Comparison of ENCODE assay signal across 8 cellular contexts in the genomic region with DNA sequence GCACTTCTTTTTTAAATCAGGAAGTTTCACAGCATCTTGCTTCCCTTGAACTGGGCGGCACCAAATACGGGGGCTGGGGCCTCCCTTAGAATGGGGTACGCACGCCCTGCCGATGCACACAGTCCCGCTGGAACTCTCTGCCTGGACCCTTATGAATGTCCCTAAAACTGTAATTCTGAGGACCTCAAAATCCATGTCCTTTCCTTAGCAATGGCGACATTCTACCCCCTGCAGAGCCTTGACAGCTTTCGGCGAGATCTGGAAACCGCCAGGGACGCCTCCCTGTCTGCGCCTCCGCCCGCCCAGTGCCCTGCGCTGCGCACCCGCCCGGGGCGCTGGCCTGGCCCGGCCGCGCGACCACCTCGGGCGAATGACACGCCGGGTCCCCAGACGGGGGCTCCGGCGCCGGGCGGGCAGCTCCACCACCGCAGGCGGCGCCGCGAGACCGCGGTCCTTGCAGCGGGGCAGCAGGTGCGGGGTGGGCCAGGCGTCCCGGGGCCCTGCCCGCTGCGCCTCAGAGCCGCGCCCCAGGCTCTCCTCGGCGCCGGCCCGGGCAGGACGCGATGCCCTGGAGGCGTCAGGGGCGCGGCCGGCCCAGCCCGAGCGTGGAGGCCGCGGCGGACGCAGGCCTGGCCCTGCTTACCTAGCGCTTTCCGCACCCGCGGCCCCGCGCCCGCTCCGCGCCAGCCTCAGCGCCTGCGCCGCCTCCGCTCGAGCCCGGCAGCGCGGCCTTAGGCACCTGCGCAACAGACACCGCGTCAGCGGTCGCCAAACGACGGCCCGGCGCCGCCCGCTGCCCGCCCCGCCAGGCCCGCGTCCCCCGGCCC. TPM values are rescaled to one million over a fixed set of nuclear protein-coding genes. Genes with fewer than 3 reads are reported as not detected.
DNase-seq lines count a peak whose midpoint lies in the region.

No MANE protein-coding gene starts in this region.

- H3K27ac ChIP-seq in effector memory CD4-positive, alpha-beta T cell (ENCODE audit: insufficient read depth, low read length, poor library complexity, severe bottlenecking): peak overlapping the region; percentile 77

- peak overlapping the region; percentile 56 for H3K4me3 ChIP-seq in effector memory CD4-positive, alpha-beta T cell (ENCODE audit: insufficient read depth, low read depth, low read length, poor library complexity, severe bottlenecking)
- peak overlapping the region; percentile 71 for H3K4me3 ChIP-seq in mononuclear cell (ENCODE audit: low read length)

- H3K9me3 ChIP-seq in effector memory CD4-positive, alpha-beta T cell (ENCODE audit: control insufficient read depth, low read length): no peaks in the 10 kb centered on the region
- no peaks in the 10 kb centered on the region for H3K9me3 ChIP-seq in mononuclear cell (ENCODE audit: low read depth, low read length)

- no peaks in the 10 kb centered on the region for H3K27me3 ChIP-seq in effector memory CD4-positive, alpha-beta T cell (replicated peaks; ENCODE audit: control insufficient read depth, insufficient read depth, low read length, poor library complexity, severe bottlenecking)
- no peaks in the 10 kb centered on the region for H3K27me3 ChIP-seq in mononuclear cell (ENCODE audit: insufficient read depth, low read length)

- H3K4me1 ChIP-seq in effector memory CD4-positive, alpha-beta T cell (ENCODE audit: control insufficient read depth, insufficient read depth, low read length, poor library complexity, severe bottlenecking): peaks cover 21% of the 10 kb centered on the region
- H3K4me1 ChIP-seq in mononuclear cell (ENCODE audit: insufficient read depth, low read length): peaks cover 41% of the 10 kb centered on the region

- H3K36me3 ChIP-seq in effector memory CD4-positive, alpha-beta T cell (ENCODE audit: control insufficient read depth, insufficient read depth, low read length): peaks cover 16% of the 10 kb centered on the region

- DNase-seq in NCI-H1417 (lab: John Stamatoyannopoulos, UW) (peak; percentile 76 to 81 (median 78)), NCI-H1417 treated with DMSO at 0.1 percent for 48 hours (lab: John Stamatoyannopoulos, UW) (no peak), HCEC 1CT (peak; percentile 39), M059J (ENCODE audit: low read depth) (peak; percentile 52)
- peak; percentile 66 for DNase-seq in activated CD4-positive, alpha-beta T cell treated with anti-CD3 and anti-CD28 coated beads, Interleukin-2, amount 50 U/mL, for 1 hour
- peak; percentile 22 to 67 (median 61) for DNase-seq in effector memory CD4-positive, alpha-beta T cell
- DNase-seq in stimulated activated CD8-positive, alpha-beta memory T cell treated with anti-CD3 and anti-CD28 coated beads, Interleukin-4, amount 100 ng/mL, for 24 hours (ENCODE audit: low read depth): peak; percentile 49

RNA-seq across cellular contexts. Expression of gene HAGH, which starts 0.5 kb away (rescaled TPM):
- 75.7 and 92.6 TPM in 2 replicates for total RNA-seq in M059J (2014; rRNA removed; shearing (Covaris generic))
- 14.3 TPM for total RNA-seq in mononuclear cell

RNA-seq across cellular contexts. Expression of gene FAHD1, which starts 0.9 kb away (rescaled TPM):
- 53.8 and 64.0 TPM in 2 replicates for total RNA-seq in M059J (2014; rRNA removed; shearing (Covaris generic))
- 7.0 TPM for total RNA-seq in mononuclear cell

RNA-seq across cellular contexts. Expression of gene IGFALS, which starts 32.6 kb away (rescaled TPM):
- 0.07 TPM in 1 of 2 replicates, not detected in the other for total RNA-seq in M059J (2014; rRNA removed; shearing (Covaris generic))
- total RNA-seq in mononuclear cell: 0.63 TPM

RNA-seq across cellular contexts. Expression of gene NUBP2, which starts 43.3 kb away (rescaled TPM):
- 53.7 and 86.4 TPM in 2 replicates for total RNA-seq in M059J (2014; rRNA removed; shearing (Covaris generic))
- total RNA-seq in mononuclear cell: 26.2 TPM

RNA-seq across cellular contexts. Expression of gene SPSB3, which starts 43.7 kb away (rescaled TPM):
- total RNA-seq in M059J (2014; rRNA removed; shearing (Covaris generic)): 25.9 and 29.8 TPM in 2 replicates
- total RNA-seq in mononuclear cell: 40.0 TPM
